In genomic region chr12:85872497-85873091, GRCh38 we compare ENCODE assay signal across 9 cellular contexts. TPM values are rescaled to one million over a fixed set of nuclear protein-coding genes. Genes with fewer than 3 reads are reported as not detected.
A peak's percentile ranks its signal among the peaks of the same experiment; 100 is the strongest.
DNase-seq lines count a peak whose midpoint lies in the region; ATAC-seq and TF ChIP-seq lines count a peak whose summit lies in the region.
"Had no signal": no experiment of that assay in that cellular context is flagged by ENCODE, and none has a peak within 500 bp of the region (broad histone marks: within the 10 kb centered on the region; RNA-seq: fewer than 3 reads in every experiment).

No MANE protein-coding gene starts in this region.

- H3K36me3 ChIP-seq in WERI-Rb-1 (no peaks in the 10 kb centered on the region), transverse colon (no peaks in the 10 kb centered on the region)

- H3K9me3 ChIP-seq in WERI-Rb-1 (ENCODE audit: severe bottlenecking) = no peaks in the 10 kb centered on the region
- H3K9me3 ChIP-seq in transverse colon = no peaks in the 10 kb centered on the region

- H3K4me3 Mint-ChIP-seq in immature natural killer cell = no peak overlapping the region
- H3K4me3 Mint-ChIP-seq: memory B cell had no signal

- peaks cover 0 to 3% (median 0%) of the 10 kb centered on the region in 6 donors for H3K9me3 Mint-ChIP-seq in immature natural killer cell
- H3K9me3 Mint-ChIP-seq: memory B cell had no signal

- 33% methylated on average over 3 of the region's 3 CpGs for WGBS in transverse colon (ENCODE audit: low coverage in 1 of 2), 2 donors

- peaks cover 0 to 2% (median 2%) of the 10 kb centered on the region in 3 donors for H3K27me3 Mint-ChIP-seq in immature natural killer cell (ENCODE audit: low read depth in 3 of 3)
- H3K27me3 Mint-ChIP-seq: memory B cell had no signal

- in situ Hi-C loops in transverse colon (cut with MboI; ENCODE audit: low pct_ligation_motif_present in 1 of 4, low pct_unique_long_range_greater_than_20kb in 1 of 4, low sequenced_read_pairs in 3 of 4) = loop anchor here in 3 of 4 donors (25.0 kb wide), 3 partner anchors 285 to 385 kb away; no protein-coding TSS in a partner anchor

- H3K4me1 Mint-ChIP-seq in immature natural killer cell = no peaks in the 10 kb centered on the region

- DNase-seq in AG09309 (ENCODE audit: low read depth) = peak; percentile 32
- peak; percentile 83 for DNase-seq in NCI-H146 treated with DMSO at 0.1 percent for 48 hours (lab: John Stamatoyannopoulos, UW; ENCODE audit: unreplicated experiment)
- no peak for DNase-seq in WERI-Rb-1
- DNase-seq in immature natural killer cell = peak; percentile 6 to 18 (median 7)
- no peak for DNase-seq in transverse colon
- no peak for DNase-seq in stimulated activated CD4-positive, alpha-beta T cell treated with anti-CD3 and anti-CD28 coated beads, Interleukin-1b, Interleukin-23, amount 100 ng/mL, for 48 hours

- ATAC-seq in GM18505 (IDR thresholded peaks at IDR 0.05; ENCODE audit: unreplicated experiment) (peak; percentile 70), HG02885 (IDR thresholded peaks at IDR 0.05; ENCODE audit: poor library complexity, unreplicated experiment) (peak; percentile 82)

- intact Hi-C loops in transverse colon (cut with DNase I; ENCODE audit: low total_unique reads) = loop anchor here (10.0 kb wide), 1 partner anchor 398 kb away; no protein-coding TSS in a partner anchor

- no peaks in the 10 kb centered on the region for H3K27me3 ChIP-seq in WERI-Rb-1 (ENCODE audit: insufficient read depth, low read depth, severe bottlenecking)
- no peaks in the 10 kb centered on the region for H3K27me3 ChIP-seq in transverse colon

- TF ChIP-seq EP300 in transverse colon (IDR thresholded peaks at IDR 0.05; ENCODE audit: low read depth) = no peak

- peak; percentile 70 for TF ChIP-seq CTCF in AG09309 (IDR thresholded peaks at IDR 0.05; ENCODE audit: control insufficient read depth, insufficient read depth, low read depth, low read length, missing control alignments)
- peak; percentile 58 for TF ChIP-seq CTCF in WERI-Rb-1 (IDR thresholded peaks at IDR 0.05; ENCODE audit: low read depth, low read length)
- TF ChIP-seq CTCF in transverse colon (IDR thresholded peaks at IDR 0.05) = peak; percentile 42 to 66 (median 60)

- H3K27ac ChIP-seq in WERI-Rb-1 (no peak overlapping the region), transverse colon (no peak overlapping the region)

- H3K4me3 ChIP-seq in AG09309 (ENCODE audit: control insufficient read depth, low read depth, low read length) = no peak overlapping the region
- no peak overlapping the region for H3K4me3 ChIP-seq in WERI-Rb-1 (ENCODE audit: low read depth, low read length)
- no peak overlapping the region for H3K4me3 ChIP-seq in transverse colon

- no peak for TF ChIP-seq POLR2A in GM18505 (IDR thresholded peaks at IDR 0.05; ENCODE audit: borderline replicate concordance, extremely low read depth, insufficient read depth, insufficient read length)
- TF ChIP-seq POLR2A in transverse colon (IDR thresholded peaks at IDR 0.05) = no peak

- H3K27ac Mint-ChIP-seq in immature natural killer cell = no peak overlapping the region
- H3K27ac Mint-ChIP-seq: memory B cell had no signal

- H3K4me1 ChIP-seq in transverse colon = no peaks in the 10 kb centered on the region

- no peaks in the 10 kb centered on the region for H3K36me3 Mint-ChIP-seq in immature natural killer cell
- H3K36me3 Mint-ChIP-seq: memory B cell had no signal

RNA-seq across cellular contexts. Expression of gene NTS, which starts 1.5 kb away (rescaled TPM):
- polyA plus RNA-seq in immature natural killer cell = not detected
- not detected for total RNA-seq in transverse colon

RNA-seq across cellular contexts. Expression of gene RASSF9, which starts 36.4 kb away (rescaled TPM):
- polyA plus RNA-seq in immature natural killer cell = not detected
- total RNA-seq in transverse colon = under 1 TPM in 2 of 4 donors, not detected in 2; 0.55 to 0.79 TPM

Comparison
In these comparisons a context has a peak if more than half of its experiments do, and no peak if none do; other contexts are left out.
1. DNase-seq: peak in AG09309 (single experiment), NCI-H146 treated with DMSO at 0.1 percent for 48 hours (single experiment) and immature natural killer cell (3 of 3); none in WERI-Rb-1 (single experiment), transverse colon (single experiment) and stimulated activated CD4-positive, alpha-beta T cell treated with anti-CD3 and anti-CD28 coated beads, Interleukin-1b, Interleukin-23, amount 100 ng/mL, for 48 hours (single experiment).
2. Peak in every context shown above with its lines, with median percentiles within 50 percentile points of each other: CTCF ChIP-seq.